Comparison of ENCODE assay signal across 12 cellular contexts in genomic region chr17:63356275-63356905, GRCh38.
A peak's percentile ranks its signal among the peaks of the same experiment; 100 is the strongest.
DNase-seq lines count a peak whose midpoint lies in the region; ATAC-seq and TF ChIP-seq lines count a peak whose summit lies in the region.
"Had no signal": no experiment of that assay in that cellular context is flagged by ENCODE, and none has a peak within 500 bp of the region (broad histone marks: within the 10 kb centered on the region; RNA-seq: fewer than 3 reads in every experiment).

No MANE protein-coding gene starts in this region.

- DNase-seq in A172 (ENCODE audit: low spot score) (peak; percentile 82), LHCN-M2 (ENCODE audit: low read depth) (peak; percentile 97), caudate nucleus (lab: John Stamatoyannopoulos, UW) (no peak), kidney tubule cell (ENCODE audit: low spot score) (peak; percentile 50), coronary artery (ENCODE audit: low spot score) (no peak), iPS-NIHi7 (ENCODE audit: extremely low spot score) (no peak), HT-29 (ENCODE audit: low spot score) (no peak)
- DNase-seq: activated CD4-positive, alpha-beta T cell treated with anti-CD3 and anti-CD28 coated beads for 48 hours; NCI-H526 had no signal

- peak overlapping the region; percentile 28 for H3K27ac ChIP-seq in caudate nucleus (ENCODE audit: low read depth, low read length)
- peak overlapping the region in 1 of 2 donors; percentile 84 for H3K27ac ChIP-seq in coronary artery
- H3K27ac ChIP-seq: BLaER1 had no signal

- no peak overlapping the region for H3K4me3 ChIP-seq in coronary artery
- H3K4me3 ChIP-seq: BLaER1, GM23338 had no signal

- TF ChIP-seq CTCF in coronary artery (IDR thresholded peaks at IDR 0.05), result no peak

- no peak for ATAC-seq in HG02870 (IDR thresholded peaks at IDR 0.05; ENCODE audit: unreplicated experiment)
- ATAC-seq: GM23338 had no signal

Comparison
In these comparisons a context has a peak if more than half of its experiments do, and no peak if none do; other contexts are left out.
1. DNase-seq: peak in A172 (single experiment), LHCN-M2 (single experiment) and kidney tubule cell (single experiment); none in caudate nucleus (0 of 61), coronary artery (single experiment), iPS-NIHi7 (single experiment) and HT-29 (single experiment).